26 cellular contexts compared by ENCODE assay signal in the genomic region with DNA sequence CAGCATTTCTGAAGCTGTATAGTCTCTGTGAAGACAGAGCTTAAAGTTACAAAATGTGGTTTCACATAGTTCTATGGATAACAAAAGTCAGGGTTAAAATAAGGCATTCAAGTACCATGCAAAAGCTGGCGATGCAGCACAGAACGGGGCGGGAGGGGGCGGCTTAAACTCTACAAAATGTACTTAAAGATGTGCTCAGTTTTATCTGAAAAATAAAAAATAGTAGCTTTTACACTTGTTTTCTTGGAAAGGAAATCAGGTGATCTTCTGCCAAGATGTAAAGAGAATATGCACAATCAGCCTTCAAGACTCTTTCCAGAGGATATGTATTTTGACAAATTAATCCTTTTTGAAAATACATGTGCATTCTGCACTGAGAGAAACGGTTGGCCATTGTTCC.
"Had no signal": no experiment of that assay in that cellular context is flagged by ENCODE, and none has a peak within 500 bp of the region (broad histone marks: within the 10 kb centered on the region; RNA-seq: fewer than 3 reads in every experiment).

No MANE protein-coding gene starts in this region.

- ATAC-seq: esophagus mucosa; gastrocnemius medialis; heart left ventricle; left cardiac atrium; left lung; naive thymus-derived CD4-positive, alpha-beta T cell; pancreas; sciatic nerve; stimulated activated effector memory CD8-positive, alpha-beta T cell treated with anti-CD3 and anti-CD28 coated beads, Interleukin-12 subunit alpha, Interleukin-12 subunit beta, amount 100 ng/mL, for 72 hours; stimulated activated naive CD8-positive, alpha-beta T cell treated with anti-CD3 and anti-CD28 coated beads, Interleukin-15, Interleukin-2, amounts not matched to agents 100 U/mL and 50 U/mL, for 24 hours had no signal

- H3K27ac ChIP-seq: epithelial cell of prostate, gastrocnemius medialis, heart left ventricle, hepatocyte, left lung, pancreas, right atrium auricular region, thoracic aorta, tibial nerve, upper lobe of left lung had no signal

- DNase-seq: cerebellar nuclear complex; cortex of kidney; effector CD8-positive, alpha-beta T cell; endodermal cell; foreskin fibroblast; gastrocnemius medialis; heart left ventricle; left cardiac atrium; left lung; mesenchymal stem cell; naive thymus-derived CD4-positive, alpha-beta T cell; pancreas; stimulated activated CD4-positive, alpha-beta T cell treated with anti-CD3 and anti-CD28 coated beads, Interleukin-12 subunit alpha, Interleukin-12 subunit beta, amount 100 ng/mL, for 4 hours; stimulated activated CD4-positive, alpha-beta T cell treated with anti-CD3 and anti-CD28 coated beads, Interleukin-2, amount 100 ng/mL, for 24 hours; stimulated activated CD4-positive, alpha-beta T cell treated with anti-CD3 and anti-CD28 coated beads, Interleukin-4, amount 100 ng/mL, for 24 hours; stimulated activated naive CD8-positive, alpha-beta T cell treated with anti-CD3 and anti-CD28 coated beads, Interleukin-15, Interleukin-2, amounts not matched to agents 100 U/mL and 50 U/mL, for 24 hours; substantia nigra had no signal
